In genomic region chr3:66199089-66199473, GRCh38 we compare ENCODE assay signal across 15 cellular contexts. TPM values are rescaled to one million over a fixed set of nuclear protein-coding genes. Genes with fewer than 3 reads are reported as not detected.
DNase-seq lines count a peak whose midpoint lies in the region; ATAC-seq and TF ChIP-seq lines count a peak whose summit lies in the region.
"Had no signal": no experiment of that assay in that cellular context is flagged by ENCODE, and none has a peak within 500 bp of the region (broad histone marks: within the 10 kb centered on the region; RNA-seq: fewer than 3 reads in every experiment).

No MANE protein-coding gene starts in this region.

- DNase-seq in neuronal stem cell (ENCODE audit: low spot score) (no peak), trophoblast cell (no peak), NCI-H128 (lab: John Stamatoyannopoulos, UW; ENCODE audit: unreplicated experiment) (no peak), medulla oblongata (ENCODE audit: extremely low spot score) (no peak)
- DNase-seq: CD8-positive, alpha-beta T cell; COR-L47; DMS153; DMS79 treated with DMSO at 0.1 percent for 48 hours; EL; GM23248; H7 had no signal

- H3K27ac ChIP-seq in liver (ENCODE audit: low read depth in 1 of 2, low read length in 2 of 2) (no peak overlapping the region), neuronal stem cell (replicated peaks; ENCODE audit: low read length) (no peak overlapping the region), trophoblast cell (ENCODE audit: low read depth, low read length) (no peak overlapping the region)
- H3K27ac ChIP-seq: A549, GM23248, HL-60 had no signal

- H3K79me1 ChIP-seq in neuronal stem cell (ENCODE audit: low read depth, low read length) (no peaks in the 10 kb centered on the region), trophoblast cell (ENCODE audit: low read length) (no peaks in the 10 kb centered on the region)

- H2BK120ac ChIP-seq in neuronal stem cell (ENCODE audit: low read depth, low read length) (no peak overlapping the region), trophoblast cell (ENCODE audit: insufficient read depth, low read length, poor library complexity) (no peak overlapping the region)

- no peak overlapping the region for H2AFZ ChIP-seq in neuronal stem cell (ENCODE audit: low read length)
- no peak overlapping the region for H2AFZ ChIP-seq in trophoblast cell (ENCODE audit: insufficient read depth, low read length, poor library complexity)
- H2AFZ ChIP-seq: GM23248 had no signal

- H3K4me1 ChIP-seq in liver (ENCODE audit: control insufficient read depth in 4 of 4, insufficient read depth in 4 of 4, low read length in 3 of 4) (peaks cover 0 to 9% (median 5%) of the 10 kb centered on the region in 4 donors), neuronal stem cell (ENCODE audit: control insufficient read depth in 2 of 2, insufficient read depth in 1 of 2, low read depth in 1 of 2, low read length in 2 of 2) (peaks cover 0 to 2% of the 10 kb centered on the region in 2 donors), trophoblast cell (ENCODE audit: control insufficient read depth in 1 of 2, insufficient read depth in 2 of 2, low read length in 2 of 2) (no peaks in the 10 kb centered on the region)
- H3K4me1 ChIP-seq: A549 had no signal

- H3K9me3 ChIP-seq in liver (ENCODE audit: control insufficient read depth in 4 of 4, low read length in 3 of 4): no peaks in the 10 kb centered on the region
- H3K9me3 ChIP-seq in neuronal stem cell (replicated peaks in 1 of 2; ENCODE audit: control insufficient read depth in 2 of 2, insufficient read depth in 1 of 2, low read depth in 1 of 2, low read length in 2 of 2): peaks cover 0 to 7% of the 10 kb centered on the region in 2 donors
- peaks cover 3% of the 10 kb centered on the region for H3K9me3 ChIP-seq in trophoblast cell (ENCODE audit: insufficient read depth, low read depth, low read length)
- H3K9me3 ChIP-seq: A549 had no signal

- ATAC-seq in esophagus mucosa: peak; percentile 11
- ATAC-seq: A549; CD8-positive, alpha-beta T cell had no signal

- no peak overlapping the region for H2BK5ac ChIP-seq in neuronal stem cell (ENCODE audit: low read length)
- no peak overlapping the region for H2BK5ac ChIP-seq in trophoblast cell (ENCODE audit: low read depth, low read length, poor library complexity)

- no peak for TF ChIP-seq CTCF in liver (IDR thresholded peaks at IDR 0.05; ENCODE audit: low read depth, low read length, missing input control)

- H3K36me3 ChIP-seq in liver (ENCODE audit: control insufficient read depth in 4 of 4, insufficient read depth in 3 of 4, low read depth in 1 of 4, low read length in 3 of 4) (no peaks in the 10 kb centered on the region), neuronal stem cell (replicated peaks in 1 of 2; ENCODE audit: control insufficient read depth in 2 of 2, insufficient read depth in 2 of 2, low read length in 2 of 2) (no peaks in the 10 kb centered on the region), trophoblast cell (ENCODE audit: control insufficient read depth in 1 of 2, insufficient read depth in 2 of 2, low read length in 2 of 2) (no peaks in the 10 kb centered on the region)

- H3K9ac ChIP-seq in liver (ENCODE audit: low read depth in 1 of 2, low read length in 2 of 2) (no peak overlapping the region), neuronal stem cell (ENCODE audit: low read depth, low read length, poor library complexity) (peak overlapping the region; percentile 14), trophoblast cell (ENCODE audit: low read length) (no peak overlapping the region)
- H3K9ac ChIP-seq: GM23248 had no signal

- H3K4me3 ChIP-seq in liver (ENCODE audit: low read depth in 1 of 3, low read length in 3 of 3): no peak overlapping the region
- H3K4me3 ChIP-seq in neuronal stem cell (ENCODE audit: low read length in 2 of 2): no peak overlapping the region
- H3K4me3 ChIP-seq in trophoblast cell (ENCODE audit: low read depth, low read length): no peak overlapping the region
- H3K4me3 ChIP-seq: A549, GM23248 had no signal

- no peak overlapping the region for H2AK5ac ChIP-seq in neuronal stem cell (ENCODE audit: low read depth, low read length)
- no peak overlapping the region for H2AK5ac ChIP-seq in trophoblast cell (ENCODE audit: low read length)

- TF ChIP-seq RAD21 in liver (IDR thresholded peaks at IDR 0.05): no peak

- H3K23ac ChIP-seq in neuronal stem cell (ENCODE audit: low read depth, low read length, poor library complexity): no peak overlapping the region
- H3K23ac ChIP-seq in trophoblast cell (ENCODE audit: low read length): no peak overlapping the region

- no peak overlapping the region for H3K4me2 ChIP-seq in neuronal stem cell (ENCODE audit: insufficient read depth, low read length, poor library complexity, severe bottlenecking)
- H3K4me2 ChIP-seq in trophoblast cell (ENCODE audit: low read length): no peak overlapping the region
- H3K4me2 ChIP-seq: A549 had no signal

- WGBS in liver: 22% methylated on average over 1 of the region's 1 CpG
- no CpG with 5 or more reads among the region's 1 CpG for WGBS in neuronal stem cell (ENCODE audit: extremely low coverage in 2 of 2, insufficient read length in 2 of 2, insufficient replicate concordance in 1 of 2), 2 donors
- no CpG with 5 or more reads among the region's 1 CpG for WGBS in trophoblast cell (ENCODE audit: extremely low coverage, insufficient coverage, insufficient read length)

- H2BK15ac ChIP-seq in neuronal stem cell (ENCODE audit: low read length): no peak overlapping the region

- H3K14ac ChIP-seq in neuronal stem cell (ENCODE audit: low read length): no peak overlapping the region
- H3K14ac ChIP-seq in trophoblast cell (ENCODE audit: low read length): no peak overlapping the region

- H4K91ac ChIP-seq in neuronal stem cell (ENCODE audit: low read depth, low read length, poor library complexity): no peak overlapping the region
- no peak overlapping the region for H4K91ac ChIP-seq in trophoblast cell (ENCODE audit: low read depth, low read length)

- H4K12ac ChIP-seq in trophoblast cell (ENCODE audit: low read depth, low read length): no peak overlapping the region

- H3K27me3 ChIP-seq in liver (ENCODE audit: control insufficient read depth in 4 of 4, insufficient read depth in 4 of 4, low read length in 3 of 4) (no peaks in the 10 kb centered on the region), neuronal stem cell (ENCODE audit: control insufficient read depth in 3 of 3, insufficient read depth in 3 of 3, low read depth in 1 of 3, low read length in 3 of 3) (no peaks in the 10 kb centered on the region), trophoblast cell (ENCODE audit: insufficient read depth, low read length) (no peaks in the 10 kb centered on the region)

- H3K4ac ChIP-seq in neuronal stem cell (ENCODE audit: low read length) (no peak overlapping the region), trophoblast cell (ENCODE audit: low read depth, low read length) (no peak overlapping the region)

- H2BK12ac ChIP-seq in neuronal stem cell (ENCODE audit: low read length): no peak overlapping the region
- H2BK12ac ChIP-seq in trophoblast cell (ENCODE audit: low read length): no peak overlapping the region

- no peak overlapping the region for H3K18ac ChIP-seq in neuronal stem cell (ENCODE audit: low read length)
- H3K18ac ChIP-seq in trophoblast cell (ENCODE audit: low read length): no peak overlapping the region

- H3K79me2 ChIP-seq in trophoblast cell (ENCODE audit: control insufficient read depth, insufficient read depth, low read length, poor library complexity): no peaks in the 10 kb centered on the region

- H4K8ac ChIP-seq in neuronal stem cell (ENCODE audit: low read depth, low read length) (no peak overlapping the region), trophoblast cell (ENCODE audit: low read depth, low read length) (no peak overlapping the region)

TF ChIP-seq in liver, 16 proteins besides CTCF, POLR2A, EP300 and RAD21:
- TF ChIP-seq RXRA (IDR thresholded peaks at IDR 0.05) (peak; percentile 47 to 64), HNF4A (conservative IDR thresholded peaks at IDR 0.05) (peak; percentile 55 to 72), FOXA1 (IDR thresholded peaks at IDR 0.05) (no peak), NR2F2 (IDR thresholded peaks at IDR 0.05) (peak; percentile 18), HNF4G (IDR thresholded peaks at IDR 0.05) (peak; percentile 25)
- TF ChIP-seq, protein P1, sequence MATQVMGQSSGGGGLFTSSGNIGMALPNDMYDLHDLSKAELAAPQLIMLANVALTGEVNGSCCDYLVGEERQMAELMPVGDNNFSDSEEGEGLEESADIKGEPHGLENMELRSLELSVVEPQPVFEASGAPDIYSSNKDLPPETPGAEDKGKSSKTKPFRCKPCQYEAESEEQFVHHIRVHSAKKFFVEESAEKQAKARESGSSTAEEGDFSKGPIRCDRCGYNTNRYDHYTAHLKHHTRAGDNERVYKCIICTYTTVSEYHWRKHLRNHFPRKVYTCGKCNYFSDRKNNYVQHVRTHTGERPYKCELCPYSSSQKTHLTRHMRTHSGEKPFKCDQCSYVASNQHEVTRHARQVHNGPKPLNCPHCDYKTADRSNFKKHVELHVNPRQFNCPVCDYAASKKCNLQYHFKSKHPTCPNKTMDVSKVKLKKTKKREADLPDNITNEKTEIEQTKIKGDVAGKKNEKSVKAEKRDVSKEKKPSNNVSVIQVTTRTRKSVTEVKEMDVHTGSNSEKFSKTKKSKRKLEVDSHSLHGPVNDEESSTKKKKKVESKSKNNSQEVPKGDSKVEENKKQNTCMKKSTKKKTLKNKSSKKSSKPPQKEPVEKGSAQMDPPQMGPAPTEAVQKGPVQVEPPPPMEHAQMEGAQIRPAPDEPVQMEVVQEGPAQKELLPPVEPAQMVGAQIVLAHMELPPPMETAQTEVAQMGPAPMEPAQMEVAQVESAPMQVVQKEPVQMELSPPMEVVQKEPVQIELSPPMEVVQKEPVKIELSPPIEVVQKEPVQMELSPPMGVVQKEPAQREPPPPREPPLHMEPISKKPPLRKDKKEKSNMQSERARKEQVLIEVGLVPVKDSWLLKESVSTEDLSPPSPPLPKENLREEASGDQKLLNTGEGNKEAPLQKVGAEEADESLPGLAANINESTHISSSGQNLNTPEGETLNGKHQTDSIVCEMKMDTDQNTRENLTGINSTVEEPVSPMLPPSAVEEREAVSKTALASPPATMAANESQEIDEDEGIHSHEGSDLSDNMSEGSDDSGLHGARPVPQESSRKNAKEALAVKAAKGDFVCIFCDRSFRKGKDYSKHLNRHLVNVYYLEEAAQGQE (IDR thresholded peaks at IDR 0.05): no peak

RNA-seq across cellular contexts. Expression of gene SLC25A26, which starts 21.7 kb away (rescaled TPM):
- total RNA-seq in esophagus mucosa: 14.4 TPM
- 10 to 100 TPM in 1 of 2 donors, 1 to 10 TPM in 1; 9.9 to 13.7 TPM for total RNA-seq in liver
- polyA plus RNA-seq in liver: 10 to 100 TPM; 11.8 to 21.6 TPM
- 7.3 TPM for polyA plus RNA-seq in neuronal stem cell (2013, experiment 1 of 2)
- 7.9 TPM for polyA plus RNA-seq in neuronal stem cell (2013, experiment 2 of 2)
- polyA plus RNA-seq in trophoblast cell (2013): 10.0 and 10.4 TPM in 2 replicates
